In genomic region chr6:154874684-154875594, GRCh38 we compare ENCODE assay signal across 1 cellular context.
TF ChIP-seq lines count a peak whose summit lies in the region.

No MANE protein-coding gene starts in this region.

TF ChIP-seq in HepG2, 621 proteins besides CTCF, POLR2A, EP300 and RAD21 (continued from another document):
- TF ChIP-seq ZNF280D (CRISPR knock-in tag; IDR thresholded peaks at IDR 0.05) (no peak), NR2F6 (IDR thresholded peaks at IDR 0.05) (peak; percentile 24; the same call in 1 of the 2 replicates), NR2F6 (CRISPR knock-in tag; IDR thresholded peaks at IDR 0.05) (no peak), NCOR1 (IDR thresholded peaks at IDR 0.05; ENCODE audit: borderline replicate concordance, low read length) (peak; percentile 45; the same call in 1 of the 2 replicates), CEBPB (IDR thresholded peaks at IDR 0.05; ENCODE audit: borderline replicate concordance, low read depth, low read length) (peak; percentile 2; the same call in 1 of the 2 replicates), HNF4A (CRISPR knock-in tag; IDR thresholded peaks at IDR 0.05) (peak; percentile 66), SOX6 (IDR thresholded peaks at IDR 0.05) (no peak), SOX6 (CRISPR knock-in tag; IDR thresholded peaks at IDR 0.05) (0 out of 2 replicates have a peak, but pooled peaks have one; percentile 34), ZNF550 (CRISPR knock-in tag; IDR thresholded peaks at IDR 0.05; ENCODE audit: borderline replicate concordance) (no peak), ARID5B (CRISPR knock-in tag; IDR thresholded peaks at IDR 0.05) (0 out of 2 replicates have a peak, but pooled peaks have one; percentile 39), ZFAT (CRISPR knock-in tag; conservative IDR thresholded peaks at IDR 0.05) (no peak), HOXA3 (CRISPR knock-in tag; IDR thresholded peaks at IDR 0.05) (0 out of 2 replicates have a peak, but pooled peaks have one; percentile 20), HNF4G (IDR thresholded peaks at IDR 0.05; ENCODE audit: borderline replicate concordance, low read depth, low read length) (peak; percentile 43; the same call in 1 of the 2 replicates), HNF4G (CRISPR knock-in tag; IDR thresholded peaks at IDR 0.05; ENCODE audit: borderline replicate concordance, low read depth) (no peak), RBM22 (optimal IDR thresholded peaks at IDR 0.05; ENCODE audit: low read length) (peak; percentile 82), ZNF660 (CRISPR knock-in tag; IDR thresholded peaks at IDR 0.05; ENCODE audit: borderline replicate concordance, low read depth) (no peak), CEBPG (CRISPR knock-in tag; IDR thresholded peaks at IDR 0.05) (peak; percentile 41; the same call in 1 of the 2 replicates), TCF7 (IDR thresholded peaks at IDR 0.05; ENCODE audit: low read depth) (0 out of 2 replicates have a peak, but pooled peaks have one; percentile 29), ZNF263 (CRISPR knock-in tag; IDR thresholded peaks at IDR 0.05) (no peak)
TF ChIP-seq in HepG2: peak in this region for 14.
